ENCODE assay signal across 14 cellular contexts in genomic region chr5:32628049-32628803, GRCh38. TPM values are rescaled to one million over a fixed set of nuclear protein-coding genes. Genes with fewer than 3 reads are reported as not detected.
DNase-seq lines count a peak whose midpoint lies in the region; ATAC-seq and TF ChIP-seq lines count a peak whose summit lies in the region.
"Had no signal": no experiment of that assay in that cellular context is flagged by ENCODE, and none has a peak within 500 bp of the region (broad histone marks: within the 10 kb centered on the region; RNA-seq: fewer than 3 reads in every experiment).

No MANE protein-coding gene starts in this region.

- H3K27me3 ChIP-seq in foreskin keratinocyte (no peaks in the 10 kb centered on the region), psoas muscle (ENCODE audit: insufficient read depth in 3 of 3, low read length in 2 of 3) (no peaks in the 10 kb centered on the region)
- H3K27me3 ChIP-seq: BLaER1 treated with 17β-estradiol and CSF1 and Interleukin-3, amounts not matched to agents 10 nM and 100 nM; gastroesophageal sphincter had no signal

- peak; percentile 24 for TF ChIP-seq CTCF in foreskin keratinocyte (conservative IDR thresholded peaks at IDR 0.05)
- TF ChIP-seq CTCF in psoas muscle (IDR thresholded peaks at IDR 0.05), result no peak

- intact Hi-C loops in psoas muscle (cut with DNase I), result no loop called here

- H3K4me1 ChIP-seq in foreskin keratinocyte, result no peaks in the 10 kb centered on the region
- H3K4me1 ChIP-seq in psoas muscle, result no peaks in the 10 kb centered on the region
- H3K4me1 ChIP-seq: gastroesophageal sphincter had no signal

- ATAC-seq in foreskin keratinocyte (no peak), psoas muscle (peak; percentile 17 to 73 (median 62)), HG02610 (IDR thresholded peaks at IDR 0.05; ENCODE audit: unreplicated experiment) (no peak)
- ATAC-seq: gastroesophageal sphincter had no signal

- no peak overlapping the region for H3K27ac ChIP-seq in foreskin keratinocyte
- no peak overlapping the region for H3K27ac ChIP-seq in psoas muscle
- H3K27ac ChIP-seq: BLaER1 treated with 17β-estradiol and CSF1 and Interleukin-3, amounts not matched to agents 10 nM and 100 nM; gastroesophageal sphincter had no signal

- TF ChIP-seq POLR2A in erythroblast (IDR thresholded peaks at IDR 0.05; ENCODE audit: low read length), result no peak

- no peaks in the 10 kb centered on the region for H3K9me3 ChIP-seq in psoas muscle
- H3K9me3 ChIP-seq: BLaER1 treated with 17β-estradiol and CSF1 and Interleukin-3, amounts not matched to agents 10 nM and 100 nM; gastroesophageal sphincter had no signal

- H3K4me3 ChIP-seq in psoas muscle, result no peak overlapping the region
- H3K4me3 ChIP-seq: BLaER1 treated with 17β-estradiol and CSF1 and Interleukin-3, amounts not matched to agents 10 nM and 100 nM; gastroesophageal sphincter had no signal

- DNase-seq in EH (ENCODE audit: low read depth) (peak; percentile 43), SHP77 (lab: John Stamatoyannopoulos, UW) (peak; percentile 9 to 10), foreskin keratinocyte (no peak), psoas muscle (no peak), NCI-H1417 (lab: John Stamatoyannopoulos, UW) (no peak), occipital lobe (lab: John Stamatoyannopoulos, UW) (no peak), erythroblast (lab: John Stamatoyannopoulos, UW) (no peak)
- DNase-seq: activated naive CD4-positive, alpha-beta T cell treated with anti-CD3 and anti-CD28 coated beads for 36 hours; effector memory CD4-positive, alpha-beta T cell; NCI-H2171 treated with DMSO at 0.1 percent for 48 hours; posterior cingulate gyrus had no signal

- WGBS in psoas muscle, 3 donors, result 32 to 54% (median 36%) methylated on average over 7 of the region's 7 CpGs

- no peaks in the 10 kb centered on the region for H3K36me3 ChIP-seq in psoas muscle (ENCODE audit: insufficient read depth in 1 of 2, low read depth in 1 of 2)
- H3K36me3 ChIP-seq: BLaER1 treated with 17β-estradiol and CSF1 and Interleukin-3, amounts not matched to agents 10 nM and 100 nM; gastroesophageal sphincter had no signal

RNA-seq across cellular contexts. Expression of gene SUB1, which starts 42.9 kb away (rescaled TPM):
- 327 and 352 TPM in 2 replicates for total RNA-seq in foreskin keratinocyte
- polyA plus RNA-seq in foreskin keratinocyte, result 397 and 446 TPM in 2 replicates
- total RNA-seq in psoas muscle, result 100 to 1,000 TPM; 112 to 174 (median 150) TPM
- polyA plus RNA-seq in psoas muscle, result 100 to 1,000 TPM; 102 to 175 (median 138) TPM
- total RNA-seq in occipital lobe, result 346 TPM

Comparison
In these comparisons a context has a peak if more than half of its experiments do, and no peak if none do; other contexts are left out.
1. DNase-seq: peak in EH (single experiment) and SHP77 (2 of 2); none in foreskin keratinocyte (0 of 2), psoas muscle (0 of 2), NCI-H1417 (0 of 3), occipital lobe (single experiment) and erythroblast (0 of 2).
2. ATAC-seq: peak in psoas muscle (4 of 4); none in foreskin keratinocyte (single experiment) and HG02610 (single experiment).